In the genomic region with DNA sequence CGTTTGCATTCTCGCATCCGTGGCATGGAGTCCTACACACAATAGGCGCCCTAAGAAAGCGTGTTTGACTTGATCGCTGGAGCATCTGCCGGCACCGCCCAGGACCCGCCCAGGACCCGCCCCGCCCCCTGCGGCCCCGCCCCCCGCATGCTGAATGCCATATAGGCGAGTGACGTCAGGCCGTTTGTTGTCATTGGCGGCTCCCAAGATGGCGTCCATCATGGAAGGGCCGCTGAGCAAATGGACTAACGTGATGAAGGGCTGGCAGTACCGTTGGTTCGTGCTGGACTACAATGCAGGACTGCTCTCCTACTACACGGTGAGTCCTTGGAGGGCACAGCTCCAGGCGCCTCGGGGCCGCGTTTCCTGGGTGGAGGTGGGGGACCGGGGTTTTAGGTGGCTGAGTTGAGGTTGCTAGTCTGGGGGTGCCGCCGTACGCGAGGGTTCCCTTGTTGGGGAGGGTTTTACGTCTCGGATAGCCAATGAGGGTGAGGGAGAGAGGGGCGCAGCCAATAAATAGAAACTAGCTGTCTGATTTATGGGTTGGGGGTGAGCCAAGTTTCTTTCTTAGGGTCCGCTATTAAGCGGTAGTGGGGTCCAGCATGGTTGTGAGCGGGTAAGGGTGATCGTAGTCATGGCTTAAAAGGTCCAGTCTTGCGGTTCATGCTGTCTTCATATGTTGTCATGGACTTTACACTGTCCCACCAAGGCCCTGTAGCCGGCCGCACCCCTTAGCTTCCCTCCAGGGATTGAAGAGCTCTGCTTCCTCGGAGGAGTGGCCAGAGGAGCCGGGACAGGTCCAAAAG, we compare ENCODE assay signal across 8 cellular contexts. TPM values are rescaled to one million over a fixed set of nuclear protein-coding genes. Genes with fewer than 3 reads are reported as not detected.
DNase-seq lines count a peak whose midpoint lies in the region; ATAC-seq and TF ChIP-seq lines count a peak whose summit lies in the region.

A gene with protein sequence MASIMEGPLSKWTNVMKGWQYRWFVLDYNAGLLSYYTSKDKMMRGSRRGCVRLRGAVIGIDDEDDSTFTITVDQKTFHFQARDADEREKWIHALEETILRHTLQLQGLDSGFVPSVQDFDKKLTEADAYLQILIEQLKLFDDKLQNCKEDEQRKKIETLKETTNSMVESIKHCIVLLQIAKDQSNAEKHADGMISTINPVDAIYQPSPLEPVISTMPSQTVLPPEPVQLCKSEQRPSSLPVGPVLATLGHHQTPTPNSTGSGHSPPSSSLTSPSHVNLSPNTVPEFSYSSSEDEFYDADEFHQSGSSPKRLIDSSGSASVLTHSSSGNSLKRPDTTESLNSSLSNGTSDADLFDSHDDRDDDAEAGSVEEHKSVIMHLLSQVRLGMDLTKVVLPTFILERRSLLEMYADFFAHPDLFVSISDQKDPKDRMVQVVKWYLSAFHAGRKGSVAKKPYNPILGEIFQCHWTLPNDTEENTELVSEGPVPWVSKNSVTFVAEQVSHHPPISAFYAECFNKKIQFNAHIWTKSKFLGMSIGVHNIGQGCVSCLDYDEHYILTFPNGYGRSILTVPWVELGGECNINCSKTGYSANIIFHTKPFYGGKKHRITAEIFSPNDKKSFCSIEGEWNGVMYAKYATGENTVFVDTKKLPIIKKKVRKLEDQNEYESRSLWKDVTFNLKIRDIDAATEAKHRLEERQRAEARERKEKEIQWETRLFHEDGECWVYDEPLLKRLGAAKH (plus strand): TSS at position 190 of the 806 bp plus-strand sequence. CDS start 19 bp downstream, at position 209.

- H3K27ac ChIP-seq in mammary epithelial cell (ENCODE audit: insufficient read depth, low read depth, low read length): peak within 1 kb of the TSS; percentile 79

- in situ Hi-C loops in ACHN (cut with HindIII; ENCODE audit: low pct_ligation_motif_present, low pct_unique_long_range_greater_than_20kb, low sequenced_read_pairs): no loop called here
- in situ Hi-C loops in mammary epithelial cell (cut with MboI; ENCODE audit: low sequenced_read_pairs in 2 of 2): no loop called here

- BruUV-seq in mammary epithelial cell (replicated peaks; lab: Mats Ljungman, UMichigan): TSS peak; percentile 42

- no peaks in the 10 kb centered on the region for H4K20me1 ChIP-seq in mammary epithelial cell (ENCODE audit: insufficient read depth, low read length)

- TF ChIP-seq CTCF in WI38 (IDR thresholded peaks at IDR 0.05; ENCODE audit: low read depth, low read length) (no peak), mammary epithelial cell (conservative IDR thresholded peaks at IDR 0.05 in 1 of 2, IDR thresholded peaks at IDR 0.05 in 1 of 2; ENCODE audit: extremely low read depth in 1 of 2, insufficient read depth in 1 of 2, low read depth in 1 of 2, low read length in 2 of 2) (no peak)

- dilution Hi-C loops in mammary epithelial cell (cut with HindIII; ENCODE audit: low sequenced_read_pairs): no loop called here

- H3K4me3 ChIP-seq in WI38 (ENCODE audit: low read depth, low read length) (peak within 1 kb of the TSS; percentile 77), mammary epithelial cell (replicated peaks in 1 of 3; ENCODE audit: insufficient read depth in 1 of 3, low read depth in 2 of 3, low read length in 3 of 3) (peak within 1 kb of the TSS; percentile 80 to 99 (median 91))

- peak; percentile 85 for DNase-seq in ACHN
- peak; percentile 98 for DNase-seq in NCI-H2227 treated with DMSO at 0.1 percent for 48 hours (lab: John Stamatoyannopoulos, UW)
- peak; percentile 85 for DNase-seq in mammary epithelial cell
- DNase-seq in immature natural killer cell: peak; percentile 81 to 85 (median 85)
- peak; percentile 81 for DNase-seq in smooth muscle cell of the brain vasculature (ENCODE audit: low read depth, low spot score)

- no peaks in the 10 kb centered on the region for H3K36me3 ChIP-seq in mammary epithelial cell (ENCODE audit: insufficient read depth, low read length)

- H3K9me3 Mint-ChIP-seq in immature natural killer cell: no peaks in the 10 kb centered on the region

- H3K27me3 Mint-ChIP-seq in immature natural killer cell (ENCODE audit: low read depth in 3 of 3): peaks cover under 1 to 5% (median 2%) of the 10 kb centered on the region in 3 donors

- peak within 1 kb of the TSS; percentile 100 for H2AFZ ChIP-seq in mammary epithelial cell (ENCODE audit: low read depth, low read length)

- H3K79me2 ChIP-seq in mammary epithelial cell (ENCODE audit: insufficient read depth, low read length): peaks cover 51% of the 10 kb centered on the region

- H3K9me3 ChIP-seq in mammary epithelial cell (replicated peaks; ENCODE audit: insufficient read depth, low read length): no peaks in the 10 kb centered on the region

- no peaks in the 10 kb centered on the region for H3K27me3 ChIP-seq in mammary epithelial cell (ENCODE audit: insufficient read depth, low read length)

- H3K36me3 Mint-ChIP-seq in immature natural killer cell: no peaks in the 10 kb centered on the region

- peak within 1 kb of the TSS; percentile 90 for H3K9ac ChIP-seq in mammary epithelial cell (ENCODE audit: insufficient read depth, low read length)

- H3K4me3 Mint-ChIP-seq in immature natural killer cell: peak within 1 kb of the TSS; percentile 96 to 100 (median 99)

- WGBS in mammary epithelial cell (ENCODE audit: low coverage, missing lambda C conversion rate): under 1% methylated on average over 29 of the region's 45 CpGs

- peak within 1 kb of the TSS; percentile 96 to 98 (median 96) for H3K27ac Mint-ChIP-seq in immature natural killer cell

- peaks cover 5% of the 10 kb centered on the region for H3K4me1 ChIP-seq in mammary epithelial cell (ENCODE audit: insufficient read depth, low read length)

- intact Hi-C loops in mammary epithelial cell (cut with micrococcal nuclease): no loop called here

- peak within 1 kb of the TSS; percentile 75 for H3K4me2 ChIP-seq in mammary epithelial cell (ENCODE audit: insufficient read depth, low read depth, low read length)

- CTCF ChIA-PET in mammary epithelial cell (lab: Charles Lee; ENCODE audit: low non-redundant PET): interaction anchor here (0.7 kb wide), 1 partner anchor 152 kb away, joined by 3 read pairs; no protein-coding TSS in a partner anchor

- ATAC-seq in GM18907 (IDR thresholded peaks at IDR 0.05; ENCODE audit: unreplicated experiment) (peak; percentile 87), HG03159 (IDR thresholded peaks at IDR 0.05; ENCODE audit: unreplicated experiment) (peak; percentile 92)

- H3K4me1 Mint-ChIP-seq in immature natural killer cell: peaks cover 24 to 35% of the 10 kb centered on the region in 2 donors

RNA-seq across cellular contexts. Expression of the gene that starts here (rescaled TPM):
- 10 to 100 TPM; 59.0 to 87.5 TPM for total RNA-seq in mammary epithelial cell
- polyA plus RNA-seq in mammary epithelial cell: 42.2 TPM
- 129 TPM for polyA minus RNA-seq in mammary epithelial cell
- 10 to 100 TPM; 26.1 to 38.5 (median 38.2) TPM for polyA plus RNA-seq in immature natural killer cell

Comparison
In these comparisons a context has a peak if more than half of its experiments do, and no peak if none do; other contexts are left out.
1. Peak in every context shown above with its lines: DNase-seq, ATAC-seq, H3K4me3 ChIP-seq and H3K27ac ChIP-seq.